ENCODE assay signal across 22 cellular contexts in genomic region chr3:163327086-163327485, GRCh38.
"Had no signal": no experiment of that assay in that cellular context is flagged by ENCODE, and none has a peak within 500 bp of the region (broad histone marks: within the 10 kb centered on the region; RNA-seq: fewer than 3 reads in every experiment).

No MANE protein-coding gene starts in this region.

- H3K27ac Mint-ChIP-seq: endodermal cell; naive thymus-derived CD8-positive, alpha-beta T cell; stimulated activated memory B cell treated with anti-CD40 and anti-IgM and Interleukin-4, amounts not matched to agents 10 μg/mL and 1 μg/mL and 100 μg/mL, for 72 hours; stimulated activated naive CD8-positive, alpha-beta T cell treated with anti-CD3 and anti-CD28 coated beads, Interleukin-15, Interleukin-2, amounts not matched to agents 100 ng/mL and 50 ng/mL, for 24 hours had no signal

- H3K79me2 ChIP-seq: hepatocyte had no signal

- H3K36me3 Mint-ChIP-seq: naive thymus-derived CD8-positive, alpha-beta T cell; stimulated activated memory B cell treated with anti-CD40 and anti-IgM and Interleukin-4, amounts not matched to agents 10 μg/mL and 1 μg/mL and 100 μg/mL, for 72 hours had no signal

- H3K4me3 ChIP-seq: colonic mucosa, hepatocyte, mucosa of descending colon, psoas muscle, sigmoid colon, tibial nerve, upper lobe of right lung, vagina had no signal

- H3K4me1 Mint-ChIP-seq: endodermal cell; naive thymus-derived CD8-positive, alpha-beta T cell; stimulated activated memory B cell treated with anti-CD40 and anti-IgM and Interleukin-4, amounts not matched to agents 10 μg/mL and 1 μg/mL and 100 μg/mL, for 72 hours had no signal

- H3K4me2 ChIP-seq: hepatocyte had no signal

- H3K27me3 Mint-ChIP-seq: naive thymus-derived CD8-positive, alpha-beta T cell; stimulated activated memory B cell treated with anti-CD40 and anti-IgM and Interleukin-4, amounts not matched to agents 10 μg/mL and 1 μg/mL and 100 μg/mL, for 72 hours; stimulated activated naive CD8-positive, alpha-beta T cell treated with anti-CD3 and anti-CD28 coated beads, Interleukin-15, Interleukin-2, amounts not matched to agents 100 ng/mL and 50 ng/mL, for 24 hours had no signal

- H2AFZ ChIP-seq: hepatocyte had no signal

- H3K27ac ChIP-seq: colonic mucosa, hepatocyte, neutrophil, psoas muscle, sigmoid colon, tibial nerve, upper lobe of right lung, vagina had no signal

- H3K4me3 Mint-ChIP-seq: endodermal cell; naive thymus-derived CD8-positive, alpha-beta T cell; stimulated activated memory B cell treated with anti-CD40 and anti-IgM and Interleukin-4, amounts not matched to agents 10 μg/mL and 1 μg/mL and 100 μg/mL, for 72 hours; stimulated activated naive CD8-positive, alpha-beta T cell treated with anti-CD3 and anti-CD28 coated beads, Interleukin-15, Interleukin-2, amounts not matched to agents 100 ng/mL and 50 ng/mL, for 24 hours had no signal

- ATAC-seq: mucosa of descending colon; naive thymus-derived CD8-positive, alpha-beta T cell; psoas muscle; stimulated activated memory B cell treated with anti-CD40 and anti-IgM and Interleukin-4, amounts not matched to agents 10 μg/mL and 1 μg/mL and 100 μg/mL, for 72 hours; upper lobe of right lung had no signal

- H3K4me1 ChIP-seq: colonic mucosa, psoas muscle, sigmoid colon, tibial nerve, upper lobe of right lung, vagina had no signal

- DNase-seq: colonic mucosa; dermis blood vessel endothelial cell; effector CD4-positive, alpha-beta T cell; endodermal cell; erythroblast; foreskin melanocyte; head of caudate nucleus; mammary epithelial cell; mucosa of descending colon; naive thymus-derived CD8-positive, alpha-beta T cell; psoas muscle; retina; sigmoid colon; small intestine; stimulated activated CD4-positive, alpha-beta T cell treated with anti-CD3 and anti-CD28 coated beads, Interleukin-4, amount 100 ng/mL, for 24 hours; upper lobe of right lung had no signal

- H3K36me3 ChIP-seq: colonic mucosa, neutrophil, sigmoid colon, tibial nerve, upper lobe of right lung, vagina had no signal

- H3K27me3 ChIP-seq: colonic mucosa, hepatocyte, neutrophil, sigmoid colon, tibial nerve, upper lobe of right lung, vagina had no signal

- H3K9me3 ChIP-seq: colonic mucosa, neutrophil, upper lobe of right lung had no signal
